Comparison of ENCODE assay signal across 8 cellular contexts in genomic region chr7:4631664-4632171, GRCh38. TPM values are rescaled to one million over a fixed set of nuclear protein-coding genes. Genes with fewer than 3 reads are reported as not detected.
DNase-seq lines count a peak whose midpoint lies in the region; ATAC-seq and TF ChIP-seq lines count a peak whose summit lies in the region.

No MANE protein-coding gene starts in this region.

- H3K27ac ChIP-seq in mesodermal cell (ENCODE audit: low read depth, low read length, severe bottlenecking), result peak overlapping the region; percentile 66
- H3K27ac ChIP-seq in uterus, result peak overlapping the region; percentile 65 to 72

- WGBS in mesodermal cell (ENCODE audit: insufficient coverage in 2 of 2), 2 experiments, result 3 to 4% methylated on average over 16 to 17 of the region's 17 CpGs

- H3K9me3 Mint-ChIP-seq in stimulated activated effector memory CD8-positive, alpha-beta T cell treated with anti-CD3 and anti-CD28 coated beads, Interleukin-12 subunit alpha, Interleukin-12 subunit beta, amount 100 ng/mL, for 72 hours, result no peaks in the 10 kb centered on the region

- peak; percentile 72 for TF ChIP-seq RAD21 in Ishikawa (IDR thresholded peaks at IDR 0.05; ENCODE audit: low read depth)

- H3K27ac Mint-ChIP-seq in stimulated activated effector memory CD8-positive, alpha-beta T cell treated with anti-CD3 and anti-CD28 coated beads, Interleukin-12 subunit alpha, Interleukin-12 subunit beta, amount 100 ng/mL, for 72 hours, result no peak overlapping the region
- H3K27ac Mint-ChIP-seq in T-helper 17 cell, result no peak overlapping the region

- TF ChIP-seq EP300 in Ishikawa (IDR thresholded peaks at IDR 0.05; ENCODE audit: borderline replicate concordance), result no peak

- DNase-seq in CD1c-positive myeloid dendritic cell (ENCODE audit: extremely low spot score) (peak; percentile 24), SHP77 (lab: John Stamatoyannopoulos, UW) (peak; percentile 92 to 94), epithelial cell of proximal tubule (ENCODE audit: low read depth) (peak; percentile 74), uterus (peak; percentile 88 to 91), T-helper 17 cell (no peak)
- DNase-seq in stimulated activated effector memory CD8-positive, alpha-beta T cell treated with anti-CD3 and anti-CD28 coated beads, Interleukin-12 subunit alpha, Interleukin-12 subunit beta, amount 100 ng/mL, for 72 hours (ENCODE audit: low spot score in 2 of 2), result no peak

- no peaks in the 10 kb centered on the region for H3K9me3 ChIP-seq in mesodermal cell (ENCODE audit: control insufficient read depth, low read length)
- no peaks in the 10 kb centered on the region for H3K9me3 ChIP-seq in uterus
- no peaks in the 10 kb centered on the region for H3K9me3 ChIP-seq in T-helper 17 cell (ENCODE audit: control insufficient read depth, low read length, poor library complexity, severe bottlenecking)

- ATAC-seq in stimulated activated effector memory CD8-positive, alpha-beta T cell treated with anti-CD3 and anti-CD28 coated beads, Interleukin-12 subunit alpha, Interleukin-12 subunit beta, amount 100 ng/mL, for 72 hours, result no peak
- no peak for ATAC-seq in T-helper 17 cell

- TF ChIP-seq POLR2A in uterus (IDR thresholded peaks at IDR 0.05), result peak in 1 of 2 donors; percentile 9

- H3K36me3 Mint-ChIP-seq in stimulated activated effector memory CD8-positive, alpha-beta T cell treated with anti-CD3 and anti-CD28 coated beads, Interleukin-12 subunit alpha, Interleukin-12 subunit beta, amount 100 ng/mL, for 72 hours, result no peaks in the 10 kb centered on the region
- no peaks in the 10 kb centered on the region for H3K36me3 Mint-ChIP-seq in T-helper 17 cell (ENCODE audit: low read depth)

- no peak overlapping the region for H3K4me3 Mint-ChIP-seq in stimulated activated effector memory CD8-positive, alpha-beta T cell treated with anti-CD3 and anti-CD28 coated beads, Interleukin-12 subunit alpha, Interleukin-12 subunit beta, amount 100 ng/mL, for 72 hours
- H3K4me3 Mint-ChIP-seq in T-helper 17 cell, result no peak overlapping the region

- H3K4me1 ChIP-seq in mesodermal cell (ENCODE audit: control insufficient read depth, insufficient read depth, low read length, poor library complexity, severe bottlenecking) (peaks cover 4% of the 10 kb centered on the region), uterus (no peaks in the 10 kb centered on the region)

- no peaks in the 10 kb centered on the region for H3K4me1 Mint-ChIP-seq in stimulated activated effector memory CD8-positive, alpha-beta T cell treated with anti-CD3 and anti-CD28 coated beads, Interleukin-12 subunit alpha, Interleukin-12 subunit beta, amount 100 ng/mL, for 72 hours
- H3K4me1 Mint-ChIP-seq in T-helper 17 cell, result no peaks in the 10 kb centered on the region

- H3K4me3 ChIP-seq in epithelial cell of proximal tubule (ENCODE audit: low read depth, low read length) (peak overlapping the region; percentile 51), mesodermal cell (ENCODE audit: extremely low read depth, insufficient read depth, low read length, poor library complexity, severe bottlenecking) (no peak overlapping the region), uterus (peak overlapping the region; percentile 8 to 32)

- H3K36me3 ChIP-seq in mesodermal cell (ENCODE audit: control insufficient read depth, insufficient read depth, low read length) (no peaks in the 10 kb centered on the region), uterus (no peaks in the 10 kb centered on the region)

- no peaks in the 10 kb centered on the region for H3K27me3 ChIP-seq in uterus

- intact Hi-C loops in uterus (cut with DNase I; ENCODE audit: low total_unique reads), result no loop called here

- H3K27me3 Mint-ChIP-seq in T-helper 17 cell, result no peaks in the 10 kb centered on the region

- TF ChIP-seq CTCF in epithelial cell of proximal tubule (conservative IDR thresholded peaks at IDR 0.05; ENCODE audit: low read depth, low read length) (peak; percentile 90), uterus (IDR thresholded peaks at IDR 0.05) (peak; percentile 64 to 87 (median 78))

TF ChIP-seq in Ishikawa, 13 proteins besides CTCF, POLR2A, EP300 and RAD21:
- TF ChIP-seq TEAD4 (IDR thresholded peaks at IDR 0.05) (peak; percentile 61), YY1 (IDR thresholded peaks at IDR 0.05; ENCODE audit: low read depth) (no peak), CEBPB (IDR thresholded peaks at IDR 0.05) (peak; percentile 97), MAX (IDR thresholded peaks at IDR 0.05) (no peak; the same call in 1 of the 2 replicates), TCF12 (IDR thresholded peaks at IDR 0.05; ENCODE audit: low read depth) (0 out of 2 replicates have a peak, but pooled peaks have one; percentile 13), TAF1 (IDR thresholded peaks at IDR 0.05; ENCODE audit: low read depth) (no peak), EGR1 (IDR thresholded peaks at IDR 0.05) (no peak), REST (IDR thresholded peaks at IDR 0.05; ENCODE audit: low read depth) (no peak), USF1 (IDR thresholded peaks at IDR 0.05) (peak; percentile 52), FOXM1 (IDR thresholded peaks at IDR 0.05; ENCODE audit: borderline replicate concordance, low read depth) (no peak), NFIC (IDR thresholded peaks at IDR 0.05) (no peak), ZBTB7A (IDR thresholded peaks at IDR 0.05; ENCODE audit: low read depth) (no peak), CREB1 (IDR thresholded peaks at IDR 0.05; ENCODE audit: low read depth) (no peak)
TF ChIP-seq in Ishikawa: peak in this region for 4.

RNA-seq across cellular contexts. Expression of gene FOXK1, which starts 50.4 kb away (rescaled TPM):
- total RNA-seq in epithelial cell of proximal tubule (24.4 and 30.4 TPM in 2 replicates), uterus (10 to 100 TPM in 3 of 4 donors, 1 to 10 TPM in 1; 9.0 to 64.1 (median 21.5) TPM), T-helper 17 cell (10 to 100 TPM; 59.8 to 60.9 TPM)
- 15.0 TPM for polyA plus RNA-seq in mesodermal cell (2013, experiment 1 of 2)
- 11.8 TPM for polyA plus RNA-seq in mesodermal cell (2013, experiment 2 of 2)

Comparison
In these comparisons a context has a peak if more than half of its experiments do, and no peak if none do; other contexts are left out.
1. DNase-seq: peak in CD1c-positive myeloid dendritic cell (single experiment), SHP77 (2 of 2), epithelial cell of proximal tubule (single experiment) and uterus (2 of 2); none in stimulated activated effector memory CD8-positive, alpha-beta T cell treated with anti-CD3 and anti-CD28 coated beads, Interleukin-12 subunit alpha, Interleukin-12 subunit beta, amount 100 ng/mL, for 72 hours (0 of 2) and T-helper 17 cell (0 of 3).